In the genomic region with DNA sequence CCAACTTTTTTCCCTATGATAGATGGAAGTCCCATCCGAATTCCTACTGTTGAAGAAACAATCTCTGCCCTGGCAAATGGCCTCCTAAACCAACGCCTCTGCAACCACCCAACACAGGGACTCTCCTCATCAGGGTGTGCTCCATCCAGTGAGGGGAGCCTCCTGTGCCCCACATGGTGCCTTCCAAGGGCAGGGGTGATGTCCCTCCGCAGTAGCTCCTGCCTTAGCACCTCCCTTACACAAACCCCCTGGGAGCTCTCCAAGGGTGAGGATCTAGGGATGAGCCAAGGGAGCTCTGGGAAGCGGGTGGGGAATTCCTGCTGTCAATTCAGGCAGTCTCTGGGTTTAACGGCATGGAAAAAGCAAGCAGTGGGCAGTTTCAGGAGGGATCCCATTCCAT, we compare ENCODE assay signal across 34 cellular contexts. TPM values are rescaled to one million over a fixed set of nuclear protein-coding genes. Genes with fewer than 3 reads are reported as not detected.
"Had no signal": no experiment of that assay in that cellular context is flagged by ENCODE, and none has a peak within 500 bp of the region (broad histone marks: within the 10 kb centered on the region; RNA-seq: fewer than 3 reads in every experiment).

No MANE protein-coding gene starts in this region.

- H3K27ac ChIP-seq: ascending aorta, breast epithelium, cardiac muscle cell, coronary artery, dorsolateral prefrontal cortex, esophagus squamous epithelium, gastroesophageal sphincter, heart right ventricle, WERI-Rb-1 had no signal

- H3K27me3 ChIP-seq: ascending aorta had no signal

- H3K9me3 Mint-ChIP-seq: activated B cell treated with CpG ODN at 0.5 μM for 24 hours; activated CD8-positive, alpha-beta T cell treated with anti-CD3 and anti-CD28 coated beads for 36 hours; activated naive CD4-positive, alpha-beta T cell treated with anti-CD3 and anti-CD28 coated beads for 36 hours; activated naive CD4-positive, alpha-beta T cell treated with anti-CD3 and anti-CD28 coated beads, Interleukin-2, amount 50 U/mL, for 72 hours; activated naive CD8-positive, alpha-beta T cell treated with anti-CD3 and anti-CD28 coated beads, Interleukin-2, amount 10 ng/mL, durations not matched to agents 7 days and 5 days; activated T-helper 1 cell treated with anti-CD3 and anti-CD28 coated beads, Interleukin-12 subunit alpha, Interleukin-12 subunit beta, Interleukin-2, Interleukin-4 antibody, amounts not matched to agents 30 ng/mL and 10 ng/mL and 1 ng/mL, durations not matched to agents 14 hours and 24 hours and 36 hours; activated T-helper 2 cell treated with anti-CD3 and anti-CD28 coated beads, Interferon-gamma antibody, Interleukin-2, Interleukin-4, amounts not matched to agents 10 μg/mL and 5 μg/mL and 100 μg/mL, durations not matched to agents 14 hours and 24 hours and 36 hours; dendritic cell treated with granulocyte-macrophage colony-stimulating factor and Interleukin-4, amounts not matched to agents 40 ng/mL and 50 ng/mL, for 4 days; endodermal cell; T-cell; T-helper 2 cell treated with Interferon-gamma antibody and Interleukin-4, amounts not matched to agents 5 μg/mL and 100 μg/mL, for 36 hours had no signal

- H3K9me3 ChIP-seq: ascending aorta, breast epithelium, esophagus squamous epithelium, gastroesophageal sphincter, heart right ventricle had no signal

- H3K4me1 ChIP-seq: breast epithelium had no signal

- ATAC-seq: activated CD4-positive, CD25-positive, alpha-beta regulatory T cell treated with anti-CD3 and anti-CD28 coated beads, Interleukin-2, amount 50 U/mL, for 24 hours; activated CD8-positive, alpha-beta T cell treated with anti-CD3 and anti-CD28 coated beads for 36 hours; activated naive CD4-positive, alpha-beta T cell treated with anti-CD3 and anti-CD28 coated beads, Interleukin-2, amount 50 U/mL, for 72 hours; gastroesophageal sphincter; heart right ventricle; T-cell; T-helper 17 cell had no signal

- H3K4me3 Mint-ChIP-seq: activated B cell treated with CpG ODN at 0.5 μM for 24 hours; activated CD8-positive, alpha-beta T cell treated with anti-CD3 and anti-CD28 coated beads for 36 hours; activated naive CD4-positive, alpha-beta T cell treated with anti-CD3 and anti-CD28 coated beads for 36 hours; activated naive CD8-positive, alpha-beta T cell treated with anti-CD3 and anti-CD28 coated beads, Interleukin-2, amount 10 ng/mL, durations not matched to agents 7 days and 5 days; activated T-helper 1 cell treated with anti-CD3 and anti-CD28 coated beads, Interleukin-12 subunit alpha, Interleukin-12 subunit beta, Interleukin-2, Interleukin-4 antibody, amounts not matched to agents 30 ng/mL and 10 ng/mL and 1 ng/mL, durations not matched to agents 14 hours and 24 hours and 36 hours; dendritic cell treated with granulocyte-macrophage colony-stimulating factor and Interleukin-4, amounts not matched to agents 40 ng/mL and 50 ng/mL, for 4 days; endodermal cell; T-cell; T-helper 2 cell treated with Interferon-gamma antibody and Interleukin-4, amounts not matched to agents 5 μg/mL and 100 μg/mL, for 36 hours had no signal

- H3K4me3 ChIP-seq: ascending aorta, breast epithelium, cardiac muscle cell, coronary artery, dorsolateral prefrontal cortex, esophagus squamous epithelium, gastroesophageal sphincter, heart right ventricle had no signal

- H3K36me3 Mint-ChIP-seq: activated naive CD4-positive, alpha-beta T cell treated with anti-CD3 and anti-CD28 coated beads, Interleukin-2, amount 50 U/mL, for 72 hours; activated naive CD8-positive, alpha-beta T cell treated with anti-CD3 and anti-CD28 coated beads, Interleukin-2, amount 10 ng/mL, durations not matched to agents 7 days and 5 days; brain; T-cell had no signal

- H3K36me3 ChIP-seq: ascending aorta, breast epithelium, cardiac muscle cell, esophagus squamous epithelium, gastroesophageal sphincter, heart right ventricle, WERI-Rb-1 had no signal

- DNase-seq: activated B cell treated with CpG ODN at 0.5 μM for 24 hours; activated CD4-positive, alpha-beta T cell treated with anti-CD3 and anti-CD28 coated beads for 48 hours; activated CD4-positive, alpha-beta T cell treated with anti-CD3 and anti-CD28 coated beads, Interleukin-2, amount 50 U/mL, for 1 hour; activated CD4-positive, alpha-beta T cell treated with anti-CD3 and anti-CD28 coated beads, Interleukin-2, amount 50 U/mL, for 48 hours; activated CD8-positive, alpha-beta memory T cell treated with anti-CD3 and anti-CD28 coated beads for 24 hours; activated CD8-positive, alpha-beta T cell treated with anti-CD3 and anti-CD28 coated beads for 36 hours; activated effector memory CD4-positive, alpha-beta T cell treated with anti-CD3 and anti-CD28 coated beads, Interleukin-2, amount 50 U/mL, for 16 hours; activated naive CD4-positive, alpha-beta T cell treated with anti-CD3 and anti-CD28 coated beads for 36 hours; activated naive CD8-positive, alpha-beta T cell treated with anti-CD3 and anti-CD28 coated beads, Interleukin-2, amount 10 ng/mL, durations not matched to agents 7 days and 5 days; activated T-cell treated with anti-CD3 and anti-CD28 coated beads, Interleukin-2, amount 50 U/mL, for 48 hours; central memory CD4-positive, alpha-beta T cell; dorsolateral prefrontal cortex; effector memory CD4-positive, alpha-beta T cell; endodermal cell; erythroblast; esophagus squamous epithelium; foreskin melanocyte; heart right ventricle; T-cell; T-helper 17 cell; T1000; WERI-Rb-1 had no signal

RNA-seq across cellular contexts. Expression of gene GALNT14, which starts 3.8 kb away (rescaled TPM):
- total RNA-seq: activated naive CD8-positive, alpha-beta T cell treated with anti-CD3 and anti-CD28 coated beads, Interleukin-2, amount 10 ng/mL, durations not matched to agents 7 days and 5 days; ascending aorta; T-helper 17 cell had no signal
